In genomic region chr6:31169123-31169857, GRCh38 we compare ENCODE assay signal across 20 cellular contexts. TPM values are rescaled to one million over a fixed set of nuclear protein-coding genes. Genes with fewer than 3 reads are reported as not detected.
A peak's percentile ranks its signal among the peaks of the same experiment; 100 is the strongest.
DNase-seq lines count a peak whose midpoint lies in the region; ATAC-seq and TF ChIP-seq lines count a peak whose summit lies in the region.
"Had no signal": no experiment of that assay in that cellular context is flagged by ENCODE, and none has a peak within 500 bp of the region (broad histone marks: within the 10 kb centered on the region; RNA-seq: fewer than 3 reads in every experiment).

No MANE protein-coding gene starts in this region.

- H3K36me3 ChIP-seq in H7 (replicated peaks; ENCODE audit: control insufficient read depth, insufficient read depth, low read length) (peaks cover 29% of the 10 kb centered on the region), PC-3 (ENCODE audit: low read depth, low read length) (no peaks in the 10 kb centered on the region)
- H3K36me3 ChIP-seq: esophagus muscularis mucosa, spleen, thyroid gland had no signal

- ATAC-seq in PC-3: no peak; the same call in 1 of the 2 replicates
- no peak for ATAC-seq in HG03175 (IDR thresholded peaks at IDR 0.05; ENCODE audit: unreplicated experiment)
- ATAC-seq in omental fat pad (ENCODE audit: low FRiP score): no peak
- ATAC-seq: T-helper 17 cell had no signal

- no peak overlapping the region for H2AFZ ChIP-seq in PC-3 (ENCODE audit: low read length)

- H3K4me3 ChIP-seq in H7 (ENCODE audit: insufficient read depth, low read depth, low read length) (peak overlapping the region; percentile 93), PC-3 (ENCODE audit: low read length) (no peak overlapping the region)
- H3K4me3 ChIP-seq: dorsolateral prefrontal cortex, esophagus muscularis mucosa, spleen, thyroid gland had no signal

- no peaks in the 10 kb centered on the region for H3F3A ChIP-seq in PC-3 (ENCODE audit: low read length, unreplicated experiment)

- H3K9me2 ChIP-seq in PC-3 (replicated peaks; ENCODE audit: low read length): no peaks in the 10 kb centered on the region

- peak; percentile 36 for DNase-seq in H7
- peak; percentile 18 for DNase-seq in PC-3
- DNase-seq in left kidney (ENCODE audit: low read depth, low spot score): peak; percentile 12
- no peak for DNase-seq in omental fat pad (ENCODE audit: low spot score)
- DNase-seq: activated CD8-positive, alpha-beta memory T cell treated with anti-CD3 and anti-CD28 coated beads for 24 hours; Caco-2; GF-D8; NCI-H187; NCI-H446 treated with DMSO at 0.1 percent for 48 hours; SHP77; spleen; T-helper 17 cell; thyroid gland had no signal

- POLR2A ChIA-PET in PC-3 (lab: Charles Lee; ENCODE audit: unreplicated experiment): no interaction called here

- H3K27ac ChIP-seq in PC-3 (ENCODE audit: low read length): no peak overlapping the region
- H3K27ac ChIP-seq: dorsolateral prefrontal cortex, esophagus muscularis mucosa, spleen, thyroid gland had no signal

- H4K20me1 ChIP-seq in PC-3 (ENCODE audit: low read length): no peaks in the 10 kb centered on the region

- CTCF ChIA-PET in PC-3 (lab: Charles Lee): no interaction called here

- TF ChIP-seq CTCF in PC-3 (conservative IDR thresholded peaks at IDR 0.05; ENCODE audit: low read depth, low read length) (no peak), omental fat pad (IDR thresholded peaks at IDR 0.05) (no peak)

- intact Hi-C loops in PC-3 (cut with micrococcal nuclease): no loop called here

- no peaks in the 10 kb centered on the region for H3K27me3 ChIP-seq in H7 (ENCODE audit: control insufficient read depth, insufficient read depth, low read length)
- no peaks in the 10 kb centered on the region for H3K27me3 ChIP-seq in PC-3 (ENCODE audit: low read length)
- H3K27me3 ChIP-seq: dorsolateral prefrontal cortex, spleen, thyroid gland had no signal

- peaks cover 5% of the 10 kb centered on the region for H3K4me1 ChIP-seq in PC-3 (ENCODE audit: insufficient read depth, low read length)
- H3K4me1 ChIP-seq: thyroid gland had no signal

- no peaks in the 10 kb centered on the region for H3K9me3 ChIP-seq in PC-3 (ENCODE audit: low read length)
- H3K9me3 ChIP-seq: Caco-2, esophagus muscularis mucosa, spleen, thyroid gland had no signal

- no peak overlapping the region for H3K4me2 ChIP-seq in PC-3 (ENCODE audit: low read length)

- no TSS peak for BruUV-seq in PC-3 (replicated peaks; lab: Mats Ljungman, UMichigan)

- no peaks in the 10 kb centered on the region for H3K79me2 ChIP-seq in PC-3 (ENCODE audit: low read length)

- H3K9ac ChIP-seq in PC-3 (ENCODE audit: low read length): no peak overlapping the region

RNA-seq across cellular contexts. Expression of gene POU5F1, which starts 1.2 kb away (rescaled TPM):
- total RNA-seq in H7 (2014; rRNA removed; shearing (Covaris generic)): 4,433 and 5,140 TPM in 2 replicates
- not detected in 2 replicates for total RNA-seq in PC-3 (2014; rRNA removed)
- 1 to 10 TPM in 2 of 4 donors, under 1 TPM in 1, not detected in 1; 0.37 to 2.4 (median 1.3) TPM for total RNA-seq in omental fat pad
- total RNA-seq: activated T-helper 1 cell treated with anti-CD3 and anti-CD28 coated beads, Interleukin-12 subunit alpha, Interleukin-12 subunit beta, Interleukin-2, Interleukin-4 antibody, amounts not matched to agents 30 ng/mL and 10 ng/mL and 1 ng/mL, durations not matched to agents 14 hours and 24 hours and 36 hours; Caco-2; glomerular endothelial cell; T-helper 17 cell had no signal

RNA-seq across cellular contexts. Expression of gene TCF19, which starts 10.9 kb away (rescaled TPM):
- total RNA-seq in H7 (2014; rRNA removed; shearing (Covaris generic)): 26.8 and 34.3 TPM in 2 replicates
- 79.0 and 88.6 TPM in 2 replicates for total RNA-seq in PC-3 (2014; rRNA removed)
- total RNA-seq in omental fat pad: 10 to 100 TPM in 1 of 4 donors, 1 to 10 TPM in 3; 1.9 to 19.5 (median 2.7) TPM

RNA-seq across cellular contexts. Expression of gene CCHCR1, which starts 11.7 kb away (rescaled TPM):
- total RNA-seq in H7 (2014; rRNA removed; shearing (Covaris generic)): 54.0 and 74.8 TPM in 2 replicates
- total RNA-seq in PC-3 (2014; rRNA removed) (31.3 and 40.0 TPM in 2 replicates), omental fat pad (10 to 100 TPM in 1 of 4 donors, 1 to 10 TPM in 3; 4.6 to 21.1 (median 5.0) TPM)

RNA-seq across cellular contexts. Expression of gene PSORS1C2, which starts 30.4 kb away (rescaled TPM):
- total RNA-seq in H7 (2014; rRNA removed; shearing (Covaris generic)): 0.07 TPM in 1 of 2 replicates, not detected in the other
- total RNA-seq in PC-3 (2014; rRNA removed): not detected in 2 replicates
- not detected for total RNA-seq in omental fat pad
- total RNA-seq: activated T-helper 1 cell treated with anti-CD3 and anti-CD28 coated beads, Interleukin-12 subunit alpha, Interleukin-12 subunit beta, Interleukin-2, Interleukin-4 antibody, amounts not matched to agents 30 ng/mL and 10 ng/mL and 1 ng/mL, durations not matched to agents 14 hours and 24 hours and 36 hours; Caco-2; dorsolateral prefrontal cortex; esophagus muscularis mucosa; glomerular endothelial cell; mesenteric fat pad; pulmonary artery endothelial cell; spleen; T-helper 17 cell; thyroid gland had no signal

RNA-seq across cellular contexts. Expression of gene CDSN, which starts 49.0 kb away (rescaled TPM):
- total RNA-seq in H7 (2014; rRNA removed; shearing (Covaris generic)): not detected in 2 replicates
- total RNA-seq in PC-3 (2014; rRNA removed): 0.55 and 0.81 TPM in 2 replicates
- not detected for total RNA-seq in omental fat pad
- total RNA-seq: activated T-helper 1 cell treated with anti-CD3 and anti-CD28 coated beads, Interleukin-12 subunit alpha, Interleukin-12 subunit beta, Interleukin-2, Interleukin-4 antibody, amounts not matched to agents 30 ng/mL and 10 ng/mL and 1 ng/mL, durations not matched to agents 14 hours and 24 hours and 36 hours; Caco-2; dorsolateral prefrontal cortex; esophagus muscularis mucosa; glomerular endothelial cell; mesenteric fat pad; pulmonary artery endothelial cell; spleen; T-helper 17 cell had no signal

Comparison
In these comparisons a context has a peak if more than half of its experiments do, and no peak if none do; other contexts are left out.
1. RNA of gene POU5F1, which starts 1.2 kb away (total RNA-seq): 4,433 to 5,140 TPM in H7; 0.37 to 2.4 TPM in omental fat pad and not detected in PC-3; every median in the first group is over 1,000 times any median in the second.